1 cellular context compared by ENCODE assay signal in the genomic region with DNA sequence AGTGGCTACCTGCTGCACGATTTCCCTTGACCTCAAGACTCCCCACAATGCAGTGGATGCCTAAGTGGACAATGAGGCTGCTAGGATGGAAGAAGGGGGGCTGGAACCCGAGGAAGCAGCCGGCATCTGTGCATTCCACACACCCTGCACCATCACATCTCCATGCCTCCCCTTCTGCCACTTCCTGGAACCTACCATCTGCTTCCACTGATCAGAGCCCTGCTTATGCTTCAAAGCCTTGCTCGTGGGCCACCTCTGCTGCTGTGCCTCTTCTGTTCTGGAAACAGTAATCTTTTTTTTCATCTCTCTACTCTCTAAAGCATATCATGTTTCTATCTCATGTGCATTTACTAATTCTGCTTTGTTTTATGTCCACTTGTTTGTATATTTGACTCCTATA.
TF ChIP-seq lines count a peak whose summit lies in the region.

No MANE protein-coding gene starts in this region.

TF ChIP-seq in WTC11, 78 proteins besides CTCF, POLR2A, EP300 and RAD21 (continued from another document):
- TF ChIP-seq STAT6 (CRISPR knock-in tag; conservative IDR thresholded peaks at IDR 0.05; ENCODE audit: low read depth): no peak
- TF ChIP-seq MYBL2 (CRISPR knock-in tag; IDR thresholded peaks at IDR 0.05): no peak
- no peak for TF ChIP-seq GABPB1 (CRISPR knock-in tag; IDR thresholded peaks at IDR 0.05)
- no peak for TF ChIP-seq SOX15 (CRISPR knock-in tag; IDR thresholded peaks at IDR 0.05)
- TF ChIP-seq ZNF263 (CRISPR knock-in tag; IDR thresholded peaks at IDR 0.05; ENCODE audit: low read depth): no peak
- TF ChIP-seq, protein P1, sequence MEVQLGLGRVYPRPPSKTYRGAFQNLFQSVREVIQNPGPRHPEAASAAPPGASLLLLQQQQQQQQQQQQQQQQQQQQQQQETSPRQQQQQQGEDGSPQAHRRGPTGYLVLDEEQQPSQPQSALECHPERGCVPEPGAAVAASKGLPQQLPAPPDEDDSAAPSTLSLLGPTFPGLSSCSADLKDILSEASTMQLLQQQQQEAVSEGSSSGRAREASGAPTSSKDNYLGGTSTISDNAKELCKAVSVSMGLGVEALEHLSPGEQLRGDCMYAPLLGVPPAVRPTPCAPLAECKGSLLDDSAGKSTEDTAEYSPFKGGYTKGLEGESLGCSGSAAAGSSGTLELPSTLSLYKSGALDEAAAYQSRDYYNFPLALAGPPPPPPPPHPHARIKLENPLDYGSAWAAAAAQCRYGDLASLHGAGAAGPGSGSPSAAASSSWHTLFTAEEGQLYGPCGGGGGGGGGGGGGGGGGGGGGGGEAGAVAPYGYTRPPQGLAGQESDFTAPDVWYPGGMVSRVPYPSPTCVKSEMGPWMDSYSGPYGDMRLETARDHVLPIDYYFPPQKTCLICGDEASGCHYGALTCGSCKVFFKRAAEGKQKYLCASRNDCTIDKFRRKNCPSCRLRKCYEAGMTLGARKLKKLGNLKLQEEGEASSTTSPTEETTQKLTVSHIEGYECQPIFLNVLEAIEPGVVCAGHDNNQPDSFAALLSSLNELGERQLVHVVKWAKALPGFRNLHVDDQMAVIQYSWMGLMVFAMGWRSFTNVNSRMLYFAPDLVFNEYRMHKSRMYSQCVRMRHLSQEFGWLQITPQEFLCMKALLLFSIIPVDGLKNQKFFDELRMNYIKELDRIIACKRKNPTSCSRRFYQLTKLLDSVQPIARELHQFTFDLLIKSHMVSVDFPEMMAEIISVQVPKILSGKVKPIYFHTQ (CRISPR knock-in tag; IDR thresholded peaks at IDR 0.05): no peak
TF ChIP-seq in WTC11: peak in this region for 0.
